Comparison of ENCODE assay signal across 23 cellular contexts in the genomic region with DNA sequence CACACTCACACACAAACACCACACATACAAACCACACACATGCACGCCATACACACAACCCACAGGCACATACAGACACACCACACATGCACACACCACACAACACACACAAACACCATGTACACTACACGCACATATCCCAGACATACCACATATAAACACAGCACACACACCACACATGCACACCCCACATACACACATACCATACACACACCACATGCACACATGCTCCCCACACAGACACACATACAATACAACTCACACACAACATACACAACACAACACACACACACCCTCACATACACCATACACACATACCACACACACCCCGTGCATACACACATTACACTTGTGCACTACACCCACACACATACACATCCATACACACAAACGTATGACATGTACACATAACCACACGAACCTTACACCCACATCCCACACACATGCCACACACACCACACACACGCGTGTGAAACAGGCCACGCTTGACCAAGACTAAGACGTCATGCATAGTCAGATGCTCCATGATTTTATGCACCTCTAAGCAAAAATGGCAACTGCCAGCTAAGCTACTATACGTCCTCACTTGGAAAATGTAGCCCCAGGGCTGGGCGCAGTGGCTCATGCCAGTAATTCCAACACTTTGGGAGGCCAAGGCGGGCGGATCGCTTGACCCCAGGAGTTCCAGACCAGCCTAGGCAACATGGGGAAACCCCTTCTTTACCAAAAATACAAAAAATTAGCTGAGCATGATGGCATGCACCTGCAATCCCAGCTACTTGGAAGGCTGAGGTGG.
DNase-seq lines count a peak whose midpoint lies in the region; ATAC-seq, FAIRE-seq and TF ChIP-seq lines count a peak whose summit lies in the region.
"Had no signal": no experiment of that assay in that cellular context is flagged by ENCODE, and none has a peak within 500 bp of the region (broad histone marks: within the 10 kb centered on the region; RNA-seq: fewer than 3 reads in every experiment).

No MANE protein-coding gene starts in this region.

- no peak for TF ChIP-seq EP300 in A549 (IDR thresholded peaks at IDR 0.05)

- intact Hi-C loops in lower lobe of right lung (cut with DNase I) = no loop called here

- H2AK5ac ChIP-seq in trophoblast cell (ENCODE audit: low read length) = no peak overlapping the region

- CTCF ChIA-PET in A549 (lab: Yijun Ruan, JAX) = interaction anchor here (0.9 to 1.0 kb wide), 2 partner anchors 8 to 231 kb away, joined by 3 read pairs; no protein-coding TSS in a partner anchor

- H3K79me1 ChIP-seq in trophoblast cell (ENCODE audit: low read length) = no peaks in the 10 kb centered on the region

- no peak overlapping the region for H2AFZ ChIP-seq in trophoblast cell (ENCODE audit: insufficient read depth, low read length, poor library complexity)

- H3K14ac ChIP-seq in trophoblast cell (ENCODE audit: low read length) = no peak overlapping the region

- H3K4me3 ChIP-seq in A549 = no peak overlapping the region
- no peak overlapping the region for H3K4me3 ChIP-seq in coronary artery
- peak overlapping the region; percentile 10 for H3K4me3 ChIP-seq in trophoblast cell (ENCODE audit: low read depth, low read length)
- no peak overlapping the region for H3K4me3 ChIP-seq in lower lobe of right lung
- H3K4me3 ChIP-seq: BLaER1 had no signal

- no peak overlapping the region for H2BK120ac ChIP-seq in trophoblast cell (ENCODE audit: insufficient read depth, low read length, poor library complexity)

- POLR2A ChIA-PET in A549 (lab: Yijun Ruan, JAX) = no interaction called here

- H3K4me1 ChIP-seq in A549 = peaks cover 6% of the 10 kb centered on the region; the same call in 2 of the 3 replicates
- no peaks in the 10 kb centered on the region for H3K4me1 ChIP-seq in trophoblast cell (ENCODE audit: control insufficient read depth in 1 of 2, insufficient read depth in 2 of 2, low read length in 2 of 2)
- no peaks in the 10 kb centered on the region for H3K4me1 ChIP-seq in lower lobe of right lung
- H3K4me1 ChIP-seq: BLaER1 had no signal

- ATAC-seq in A549 (no peak), lower lobe of right lung (no peak)
- ATAC-seq: CD8-positive, alpha-beta T cell had no signal

- no peak overlapping the region for H3K18ac ChIP-seq in trophoblast cell (ENCODE audit: low read length)

- H3K9me3 ChIP-seq in A549 (no peaks in the 10 kb centered on the region), trophoblast cell (ENCODE audit: insufficient read depth, low read depth, low read length) (peaks cover 7% of the 10 kb centered on the region), lower lobe of right lung (peaks cover 4% of the 10 kb centered on the region)

- no peak overlapping the region for H3K9ac ChIP-seq in trophoblast cell (ENCODE audit: low read length)
- H3K9ac ChIP-seq: BLaER1 had no signal

- no peak for FAIRE-seq in A549 (lab: Jason Lieb, UNC)
- peak; percentile 73 for FAIRE-seq in HTR-8/SVneo (lab: Jason Lieb, UNC)
- FAIRE-seq: GM12892, RCC 7860 had no signal

- H4K91ac ChIP-seq in trophoblast cell (ENCODE audit: low read depth, low read length) = no peak overlapping the region

- no peak overlapping the region for H4K8ac ChIP-seq in trophoblast cell (ENCODE audit: low read depth, low read length)

- peak overlapping the region; percentile 93 for H3K23ac ChIP-seq in trophoblast cell (ENCODE audit: low read length)

- H2BK12ac ChIP-seq in trophoblast cell (ENCODE audit: low read length) = no peak overlapping the region

- TF ChIP-seq RAD21 in A549 (conservative IDR thresholded peaks at IDR 0.05 in 1 of 2, IDR thresholded peaks at IDR 0.05 in 1 of 2) = no peak

- no peak overlapping the region for H3K27ac ChIP-seq in A549
- no peak overlapping the region for H3K27ac ChIP-seq in coronary artery
- no peak overlapping the region for H3K27ac ChIP-seq in trophoblast cell (ENCODE audit: low read depth, low read length)
- H3K27ac ChIP-seq in lower lobe of right lung = no peak overlapping the region
- H3K27ac ChIP-seq: BLaER1 had no signal

- TF ChIP-seq POLR2A in A549 (IDR thresholded peaks at IDR 0.05; ENCODE audit: low read length) = no peak

- no peak for TF ChIP-seq CTCF in A549 (IDR thresholded peaks at IDR 0.05)
- no peak for TF ChIP-seq CTCF in coronary artery (IDR thresholded peaks at IDR 0.05)
- TF ChIP-seq CTCF in lower lobe of right lung (IDR thresholded peaks at IDR 0.05) = no peak

- H4K12ac ChIP-seq in trophoblast cell (ENCODE audit: low read depth, low read length) = no peak overlapping the region

- WGBS in A549 (ENCODE audit: missing lambda C conversion rate) = 64% methylated on average over 14 of the region's 14 CpGs
- WGBS in trophoblast cell (ENCODE audit: extremely low coverage, insufficient coverage, insufficient read length) = 100% methylated on average over 1 of the region's 14 CpGs

- H3K79me2 ChIP-seq in trophoblast cell (ENCODE audit: control insufficient read depth, insufficient read depth, low read length, poor library complexity) = no peaks in the 10 kb centered on the region

- no peaks in the 10 kb centered on the region for H3K27me3 ChIP-seq in trophoblast cell (ENCODE audit: insufficient read depth, low read length)
- H3K27me3 ChIP-seq in lower lobe of right lung (ENCODE audit: low read depth) = no peaks in the 10 kb centered on the region
- H3K27me3 ChIP-seq: BLaER1 had no signal

- no peak for DNase-seq in A549 (ENCODE audit: low read depth in 1 of 2, low spot score in 1 of 2)
- DNase-seq in HTR-8/SVneo (ENCODE audit: insufficient read length, low spot score) = no peak
- peak; percentile 56 for DNase-seq in coronary artery (ENCODE audit: low spot score)
- DNase-seq in trophoblast cell = peak; percentile 84 to 89
- DNase-seq in HCEC 1CT = no peak
- DNase-seq in GDM1 (lab: John Stamatoyannopoulos, UW) = no peak
- DNase-seq in D341Med (ENCODE audit: low spot score) = no peak
- no peak for DNase-seq in lower lobe of right lung
- DNase-seq: Calu3; CD8-positive, alpha-beta T cell; DMS53; EL; H7; KBM-7; NCI-H1105; NCI-H1694 treated with DMSO at 0.1 percent for 48 hours; NCI-H510A; NCI-H748 treated with DMSO at 0.1 percent for 48 hours; NK-92 treated with Interleukin-12 subunit alpha and Interleukin-12 subunit beta, amount 100 ng/mL, for 24 hours; Right ventricle myocardium superior had no signal

- H3K4ac ChIP-seq in trophoblast cell (ENCODE audit: low read depth, low read length) = no peak overlapping the region

- H3K36me3 ChIP-seq in trophoblast cell (ENCODE audit: control insufficient read depth in 1 of 2, insufficient read depth in 2 of 2, low read length in 2 of 2) (no peaks in the 10 kb centered on the region), lower lobe of right lung (no peaks in the 10 kb centered on the region)
- H3K36me3 ChIP-seq: BLaER1 had no signal

- no peak overlapping the region for H2BK5ac ChIP-seq in trophoblast cell (ENCODE audit: low read depth, low read length, poor library complexity)

- no peak overlapping the region for H3K4me2 ChIP-seq in A549
- no peak overlapping the region for H3K4me2 ChIP-seq in trophoblast cell (ENCODE audit: low read length)
- H3K4me2 ChIP-seq: BLaER1 had no signal

TF ChIP-seq in A549, 52 proteins besides CTCF, POLR2A, EP300 and RAD21:
- no peak for TF ChIP-seq PHF8 (IDR thresholded peaks at IDR 0.05; ENCODE audit: borderline replicate concordance, low read depth)
- TF ChIP-seq MAFK (IDR thresholded peaks at IDR 0.05; ENCODE audit: partially characterized antibody) = peak; percentile 65

Comparison
In these comparisons a context has a peak if more than half of its experiments do, and no peak if none do; other contexts are left out.
1. DNase-seq: peak in coronary artery (single experiment) and trophoblast cell (2 of 2); none in A549 (0 of 2), HTR-8/SVneo (single experiment), HCEC 1CT (single experiment), GDM1 (single experiment), D341Med (single experiment) and lower lobe of right lung (single experiment).